Comparison of ENCODE assay signal across 16 cellular contexts in the genomic region with DNA sequence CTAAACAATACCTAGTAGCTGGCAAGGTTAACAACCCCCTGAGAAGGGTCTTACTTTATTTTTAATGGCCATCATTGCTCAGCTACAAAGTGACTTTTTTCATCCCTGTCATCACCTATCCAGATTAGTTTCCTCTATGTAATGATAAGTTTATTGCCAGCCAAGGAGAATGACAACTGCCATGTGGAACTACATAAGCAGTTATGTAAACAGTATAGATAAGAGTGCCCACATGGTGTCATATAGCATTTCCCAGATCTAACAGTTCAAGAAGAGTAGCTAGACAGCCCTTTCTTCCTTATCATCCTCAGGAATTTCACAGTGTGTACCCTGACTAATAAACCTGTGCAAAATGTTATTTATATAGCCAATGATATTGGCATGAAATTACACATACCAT.
DNase-seq lines count a peak whose midpoint lies in the region; TF ChIP-seq lines count a peak whose summit lies in the region.
"Had no signal": no experiment of that assay in that cellular context is flagged by ENCODE, and none has a peak within 500 bp of the region (broad histone marks: within the 10 kb centered on the region; RNA-seq: fewer than 3 reads in every experiment).

No MANE protein-coding gene starts in this region.

- H3K36me3 ChIP-seq in HEK293 (ENCODE audit: control insufficient read depth in 2 of 2, insufficient read depth in 1 of 2, low read length in 2 of 2) (no peaks in the 10 kb centered on the region), ectodermal cell (ENCODE audit: control insufficient read depth, insufficient read depth, low read length) (no peaks in the 10 kb centered on the region), mesodermal cell (ENCODE audit: control insufficient read depth, insufficient read depth, low read length) (no peaks in the 10 kb centered on the region)
- H3K36me3 ChIP-seq: BLaER1 had no signal

- peak; percentile 0 for DNase-seq in NCI-H510A (lab: John Stamatoyannopoulos, UW)
- no peak for DNase-seq in G401 (ENCODE audit: low spot score)
- DNase-seq in SHP77 treated with DMSO at 0.1 percent for 48 hours (lab: John Stamatoyannopoulos, UW), result no peak
- no peak for DNase-seq in activated naive CD4-positive, alpha-beta T cell treated with anti-CD3 and anti-CD28 coated beads, Interleukin-2, amount 50 U/mL, for 16 hours
- DNase-seq: Calu3; CD8-positive, alpha-beta T cell; DMS79; NCI-H1048; NCI-H1436; NCI-H2029 treated with DMSO at 0.1 percent for 48 hours; T-helper 1 cell had no signal

- peaks cover 16% of the 10 kb centered on the region for H3K4me1 ChIP-seq in HEK293 (ENCODE audit: control insufficient read depth, insufficient read depth, low read length)
- peaks cover 13% of the 10 kb centered on the region for H3K4me1 ChIP-seq in ectodermal cell (ENCODE audit: control insufficient read depth, insufficient read depth, low read length)
- peaks cover 13% of the 10 kb centered on the region for H3K4me1 ChIP-seq in mesodermal cell (ENCODE audit: control insufficient read depth, insufficient read depth, low read length, poor library complexity, severe bottlenecking)
- H3K4me1 ChIP-seq: BLaER1 had no signal

- in situ Hi-C loops in G401 (cut with HindIII; ENCODE audit: low sequenced_read_pairs), result no loop called here

- H3K4me3 ChIP-seq in HEK293 (ENCODE audit: low read depth, low read length) (no peak overlapping the region), ectodermal cell (ENCODE audit: insufficient read depth, low read depth, low read length) (no peak overlapping the region), mesodermal cell (ENCODE audit: extremely low read depth, insufficient read depth, low read length, poor library complexity, severe bottlenecking) (no peak overlapping the region)
- H3K4me3 ChIP-seq: BLaER1 had no signal

- POLR2A ChIA-PET in HEK293 (lab: Yijun Ruan, JAX), result no interaction called here

- no peaks in the 10 kb centered on the region for H3K27me3 ChIP-seq in ectodermal cell (ENCODE audit: control insufficient read depth, insufficient read depth, low read length, poor library complexity, severe bottlenecking)
- H3K27me3 ChIP-seq: BLaER1 had no signal

- no peaks in the 10 kb centered on the region for H3K9me3 ChIP-seq in HEK293 (ENCODE audit: control insufficient read depth, insufficient read depth, low read depth, low read length)
- no peaks in the 10 kb centered on the region for H3K9me3 ChIP-seq in ectodermal cell (ENCODE audit: control insufficient read depth, low read length)
- H3K9me3 ChIP-seq in mesodermal cell (ENCODE audit: control insufficient read depth, low read length), result no peaks in the 10 kb centered on the region
- H3K9me3 ChIP-seq: BLaER1 had no signal

- H3K27ac ChIP-seq in HEK293 (ENCODE audit: extremely low read depth, low read depth, low read length), result no peak overlapping the region
- peak overlapping the region; percentile 26 for H3K27ac ChIP-seq in ectodermal cell (ENCODE audit: insufficient read depth, low read depth, low read length, poor library complexity, severe bottlenecking)
- peak overlapping the region; percentile 7 for H3K27ac ChIP-seq in mesodermal cell (ENCODE audit: low read depth, low read length, severe bottlenecking)
- H3K27ac ChIP-seq: BLaER1, KMS-11 had no signal

- CTCF ChIA-PET in HEK293 (lab: Yijun Ruan, JAX), result no interaction called here

- no peak for TF ChIP-seq CTCF in HEK293 (tag by site-specific recombination; IDR thresholded peaks at IDR 0.05)

TF ChIP-seq in HEK293, 187 proteins besides CTCF, POLR2A, EP300 and RAD21:
- TF ChIP-seq ZXDB (tag by site-specific recombination; IDR thresholded peaks at IDR 0.05) (peak; percentile 86), ZNF530 (tag by site-specific recombination; IDR thresholded peaks at IDR 0.05; ENCODE audit: low read depth) (no peak), ZNF391 (tag by site-specific recombination; IDR thresholded peaks at IDR 0.05; ENCODE audit: borderline replicate concordance, low read depth) (no peak), ZNF580 (tag by site-specific recombination; IDR thresholded peaks at IDR 0.05) (peak; percentile 71; the same call in 1 of the 2 replicates), ZNF133 (tag by site-specific recombination; IDR thresholded peaks at IDR 0.05) (no peak), ZNF121 (tag by site-specific recombination; IDR thresholded peaks at IDR 0.05) (no peak), ZNF239 (tag by site-specific recombination; IDR thresholded peaks at IDR 0.05) (no peak), ZNF155 (tag by site-specific recombination; IDR thresholded peaks at IDR 0.05) (no peak), ZNF341 (tag by site-specific recombination; IDR thresholded peaks at IDR 0.05; ENCODE audit: low read depth) (no peak), KLF8 (tag by site-specific recombination; IDR thresholded peaks at IDR 0.05) (no peak), FEZF1 (tag by site-specific recombination; IDR thresholded peaks at IDR 0.05) (peak; percentile 93), ZNF843 (tag by site-specific recombination; IDR thresholded peaks at IDR 0.05) (peak; percentile 86), TCF7L2 (IDR thresholded peaks at IDR 0.05; ENCODE audit: borderline replicate concordance, low read depth, low read length) (peak; percentile 95), ZNF138 (tag by site-specific recombination; IDR thresholded peaks at IDR 0.05; ENCODE audit: borderline replicate concordance) (no peak), ZFP37 (tag by site-specific recombination; IDR thresholded peaks at IDR 0.05) (peak; percentile 85), ZNF560 (tag by site-specific recombination; IDR thresholded peaks at IDR 0.05; ENCODE audit: borderline replicate concordance) (no peak), ZNF596 (tag by site-specific recombination; IDR thresholded peaks at IDR 0.05) (no peak)
- TF ChIP-seq, protein P1, sequence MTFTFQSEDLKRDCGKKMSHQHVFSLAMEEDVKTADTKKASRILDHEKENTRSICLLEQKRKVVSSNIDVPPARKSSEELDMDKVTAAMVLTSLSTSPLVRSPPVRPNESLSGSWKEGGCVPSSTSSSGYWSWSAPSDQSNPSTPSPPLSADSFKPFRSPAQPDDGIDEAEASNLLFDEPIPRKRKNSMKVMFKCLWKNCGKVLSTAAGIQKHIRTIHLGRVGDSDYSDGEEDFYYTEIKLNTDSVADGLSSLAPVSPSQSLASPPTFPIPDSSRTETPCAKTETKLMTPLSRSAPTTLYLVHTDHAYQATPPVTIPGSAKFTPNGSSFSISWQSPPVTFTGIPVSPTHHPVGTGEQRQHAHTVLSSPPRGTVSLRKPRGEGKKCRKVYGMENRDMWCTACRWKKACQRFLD (tag by site-specific recombination; IDR thresholded peaks at IDR 0.05), result no peak
- TF ChIP-seq, protein P2, sequence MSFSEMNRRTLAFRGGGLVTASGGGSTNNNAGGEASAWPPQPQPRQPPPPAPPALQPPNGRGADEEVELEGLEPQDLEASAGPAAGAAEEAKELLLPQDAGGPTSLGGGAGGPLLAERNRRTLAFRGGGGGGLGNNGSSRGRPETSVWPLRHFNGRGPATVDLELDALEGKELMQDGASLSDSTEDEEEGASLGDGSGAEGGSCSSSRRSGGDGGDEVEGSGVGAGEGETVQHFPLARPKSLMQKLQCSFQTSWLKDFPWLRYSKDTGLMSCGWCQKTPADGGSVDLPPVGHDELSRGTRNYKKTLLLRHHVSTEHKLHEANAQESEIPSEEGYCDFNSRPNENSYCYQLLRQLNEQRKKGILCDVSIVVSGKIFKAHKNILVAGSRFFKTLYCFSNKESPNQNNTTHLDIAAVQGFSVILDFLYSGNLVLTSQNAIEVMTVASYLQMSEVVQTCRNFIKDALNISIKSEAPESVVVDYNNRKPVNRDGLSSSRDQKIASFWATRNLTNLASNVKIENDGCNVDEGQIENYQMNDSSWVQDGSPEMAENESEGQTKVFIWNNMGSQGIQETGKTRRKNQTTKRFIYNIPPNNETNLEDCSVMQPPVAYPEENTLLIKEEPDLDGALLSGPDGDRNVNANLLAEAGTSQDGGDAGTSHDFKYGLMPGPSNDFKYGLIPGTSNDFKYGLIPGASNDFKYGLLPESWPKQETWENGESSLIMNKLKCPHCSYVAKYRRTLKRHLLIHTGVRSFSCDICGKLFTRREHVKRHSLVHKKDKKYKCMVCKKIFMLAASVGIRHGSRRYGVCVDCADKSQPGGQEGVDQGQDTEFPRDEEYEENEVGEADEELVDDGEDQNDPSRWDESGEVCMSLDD (tag by site-specific recombination; IDR thresholded peaks at IDR 0.05), result no peak
